Comparison of ENCODE assay signal across 1 cellular context in the genomic region with DNA sequence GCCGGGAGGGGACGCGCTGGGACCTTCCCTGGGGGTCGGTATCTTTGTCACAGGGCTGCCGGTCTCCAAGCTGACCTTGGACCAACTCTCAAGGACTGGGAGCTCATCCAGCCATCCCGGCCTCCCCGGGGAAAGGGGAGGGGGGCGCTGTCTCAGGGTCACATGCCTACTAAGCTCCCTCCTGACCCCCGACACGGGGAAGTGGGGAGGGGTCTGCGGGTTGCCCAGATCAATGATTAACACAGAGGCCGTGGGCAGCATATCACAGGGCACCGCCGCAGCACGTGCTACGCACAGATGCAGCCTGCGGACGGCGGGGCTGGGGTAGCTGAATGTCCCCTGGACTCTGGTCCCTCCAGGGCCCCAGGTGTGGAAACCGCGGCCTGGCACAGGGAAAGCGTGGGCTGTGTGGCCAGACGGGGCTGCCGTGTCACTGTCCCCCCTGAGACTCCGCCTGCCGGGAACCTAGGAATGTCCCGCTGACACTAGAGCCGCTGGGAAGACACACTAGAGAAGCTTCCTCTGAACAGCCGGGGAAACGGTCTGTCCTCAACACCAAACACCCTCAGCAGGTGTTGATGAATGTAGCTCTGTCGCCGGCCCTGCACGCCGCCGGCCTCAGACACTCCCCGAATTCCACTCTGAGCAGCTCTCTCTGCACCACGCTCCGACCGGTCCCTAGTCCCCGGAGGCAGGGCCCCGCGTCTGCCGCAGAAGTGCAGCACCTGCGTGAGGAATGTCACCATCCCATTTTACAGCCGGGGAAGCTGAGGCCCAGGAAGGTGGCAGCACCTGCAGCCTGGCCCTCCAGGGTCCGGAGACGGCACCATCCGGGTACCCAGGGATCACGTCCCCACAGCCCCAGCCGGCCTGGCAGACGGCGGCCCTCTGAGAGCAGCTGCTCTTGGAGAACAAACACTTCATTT.
TF ChIP-seq lines count a peak whose summit lies in the region.

No MANE protein-coding gene starts in this region.

TF ChIP-seq in HepG2, 621 proteins besides CTCF, POLR2A, EP300 and RAD21 (continued from another document and continues in another):
- TF ChIP-seq, protein P1, sequence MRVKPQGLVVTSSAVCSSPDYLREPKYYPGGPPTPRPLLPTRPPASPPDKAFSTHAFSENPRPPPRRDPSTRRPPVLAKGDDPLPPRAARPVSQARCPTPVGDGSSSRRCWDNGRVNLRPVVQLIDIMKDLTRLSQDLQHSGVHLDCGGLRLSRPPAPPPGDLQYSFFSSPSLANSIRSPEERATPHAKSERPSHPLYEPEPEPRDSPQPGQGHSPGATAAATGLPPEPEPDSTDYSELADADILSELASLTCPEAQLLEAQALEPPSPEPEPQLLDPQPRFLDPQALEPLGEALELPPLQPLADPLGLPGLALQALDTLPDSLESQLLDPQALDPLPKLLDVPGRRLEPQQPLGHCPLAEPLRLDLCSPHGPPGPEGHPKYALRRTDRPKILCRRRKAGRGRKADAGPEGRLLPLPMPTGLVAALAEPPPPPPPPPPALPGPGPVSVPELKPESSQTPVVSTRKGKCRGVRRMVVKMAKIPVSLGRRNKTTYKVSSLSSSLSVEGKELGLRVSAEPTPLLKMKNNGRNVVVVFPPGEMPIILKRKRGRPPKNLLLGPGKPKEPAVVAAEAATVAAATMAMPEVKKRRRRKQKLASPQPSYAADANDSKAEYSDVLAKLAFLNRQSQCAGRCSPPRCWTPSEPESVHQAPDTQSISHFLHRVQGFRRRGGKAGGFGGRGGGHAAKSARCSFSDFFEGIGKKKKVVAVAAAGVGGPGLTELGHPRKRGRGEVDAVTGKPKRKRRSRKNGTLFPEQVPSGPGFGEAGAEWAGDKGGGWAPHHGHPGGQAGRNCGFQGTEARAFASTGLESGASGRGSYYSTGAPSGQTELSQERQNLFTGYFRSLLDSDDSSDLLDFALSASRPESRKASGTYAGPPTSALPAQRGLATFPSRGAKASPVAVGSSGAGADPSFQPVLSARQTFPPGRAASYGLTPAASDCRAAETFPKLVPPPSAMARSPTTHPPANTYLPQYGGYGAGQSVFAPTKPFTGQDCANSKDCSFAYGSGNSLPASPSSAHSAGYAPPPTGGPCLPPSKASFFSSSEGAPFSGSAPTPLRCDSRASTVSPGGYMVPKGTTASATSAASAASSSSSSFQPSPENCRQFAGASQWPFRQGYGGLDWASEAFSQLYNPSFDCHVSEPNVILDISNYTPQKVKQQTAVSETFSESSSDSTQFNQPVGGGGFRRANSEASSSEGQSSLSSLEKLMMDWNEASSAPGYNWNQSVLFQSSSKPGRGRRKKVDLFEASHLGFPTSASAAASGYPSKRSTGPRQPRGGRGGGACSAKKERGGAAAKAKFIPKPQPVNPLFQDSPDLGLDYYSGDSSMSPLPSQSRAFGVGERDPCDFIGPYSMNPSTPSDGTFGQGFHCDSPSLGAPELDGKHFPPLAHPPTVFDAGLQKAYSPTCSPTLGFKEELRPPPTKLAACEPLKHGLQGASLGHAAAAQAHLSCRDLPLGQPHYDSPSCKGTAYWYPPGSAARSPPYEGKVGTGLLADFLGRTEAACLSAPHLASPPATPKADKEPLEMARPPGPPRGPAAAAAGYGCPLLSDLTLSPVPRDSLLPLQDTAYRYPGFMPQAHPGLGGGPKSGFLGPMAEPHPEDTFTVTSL (CRISPR knock-in tag; IDR thresholded peaks at IDR 0.05; ENCODE audit: borderline replicate concordance), result no peak
- TF ChIP-seq ZNF552 (CRISPR knock-in tag; IDR thresholded peaks at IDR 0.05; ENCODE audit: borderline replicate concordance) (peak; percentile 36; the same call in 1 of the 2 replicates), HIVEP1 (CRISPR knock-in tag; IDR thresholded peaks at IDR 0.05) (peak; percentile 74; the same call in 1 of the 2 replicates), HOXD1 (CRISPR knock-in tag; IDR thresholded peaks at IDR 0.05) (no peak), ZNF12 (CRISPR knock-in tag; IDR thresholded peaks at IDR 0.05) (no peak), MBD4 (IDR thresholded peaks at IDR 0.05; ENCODE audit: borderline replicate concordance, low read length) (no peak), KDM2A (CRISPR knock-in tag; IDR thresholded peaks at IDR 0.05; ENCODE audit: borderline replicate concordance, low read depth) (peak; percentile 59), ELF4 (CRISPR knock-in tag; IDR thresholded peaks at IDR 0.05; ENCODE audit: borderline replicate concordance) (no peak), FIP1L1 (IDR thresholded peaks at IDR 0.05; ENCODE audit: borderline replicate concordance, insufficient read depth, low read depth, low read length) (no peak), KAT7 (CRISPR knock-in tag; IDR thresholded peaks at IDR 0.05; ENCODE audit: borderline replicate concordance) (no peak), ZSCAN12 (CRISPR knock-in tag; IDR thresholded peaks at IDR 0.05) (no peak), SCMH1 (CRISPR knock-in tag; IDR thresholded peaks at IDR 0.05; ENCODE audit: borderline replicate concordance) (no peak), TCF7 (IDR thresholded peaks at IDR 0.05; ENCODE audit: low read depth) (peak; percentile 56; the same call in 1 of the 2 replicates), ETV5 (CRISPR knock-in tag; IDR thresholded peaks at IDR 0.05; ENCODE audit: borderline replicate concordance) (peak; percentile 23; the same call in 1 of the 2 replicates), ZNF749 (CRISPR knock-in tag; IDR thresholded peaks at IDR 0.05; ENCODE audit: borderline replicate concordance) (no peak), KLF13 (CRISPR knock-in tag; IDR thresholded peaks at IDR 0.05) (peak; percentile 26; the same call in 1 of the 2 replicates), ATAD3A (CRISPR knock-in tag; IDR thresholded peaks at IDR 0.05) (no peak), SOX5 (CRISPR knock-in tag; IDR thresholded peaks at IDR 0.05; ENCODE audit: borderline replicate concordance) (peak; percentile 47; the same call in 1 of the 2 replicates), RNF2 (conservative IDR thresholded peaks at IDR 0.05; ENCODE audit: low read depth) (0 out of 2 replicates have a peak, but pooled peaks have one; percentile 54), NFKB2 (CRISPR knock-in tag; IDR thresholded peaks at IDR 0.05; ENCODE audit: borderline replicate concordance) (0 out of 2 replicates have a peak, but pooled peaks have one; percentile 16), NKX3-1 (CRISPR knock-in tag; IDR thresholded peaks at IDR 0.05) (0 out of 2 replicates have a peak, but pooled peaks have one; percentile 12), NFATC3 (CRISPR knock-in tag; IDR thresholded peaks at IDR 0.05) (no peak), MYC (CRISPR knock-in tag; IDR thresholded peaks at IDR 0.05; ENCODE audit: borderline replicate concordance) (peak; percentile 91), TMF1 (CRISPR knock-in tag; IDR thresholded peaks at IDR 0.05; ENCODE audit: low read depth) (peak; percentile 26; the same call in 1 of the 2 replicates), KLF11 (CRISPR knock-in tag; IDR thresholded peaks at IDR 0.05) (no peak), ZNF263 (CRISPR knock-in tag; IDR thresholded peaks at IDR 0.05) (0 out of 2 replicates have a peak, but pooled peaks have one; percentile 12), CBX1 (IDR thresholded peaks at IDR 0.05; ENCODE audit: low read depth) (no peak), NFYB (CRISPR knock-in tag; IDR thresholded peaks at IDR 0.05) (peak; percentile 31)
- TF ChIP-seq, protein P2, sequence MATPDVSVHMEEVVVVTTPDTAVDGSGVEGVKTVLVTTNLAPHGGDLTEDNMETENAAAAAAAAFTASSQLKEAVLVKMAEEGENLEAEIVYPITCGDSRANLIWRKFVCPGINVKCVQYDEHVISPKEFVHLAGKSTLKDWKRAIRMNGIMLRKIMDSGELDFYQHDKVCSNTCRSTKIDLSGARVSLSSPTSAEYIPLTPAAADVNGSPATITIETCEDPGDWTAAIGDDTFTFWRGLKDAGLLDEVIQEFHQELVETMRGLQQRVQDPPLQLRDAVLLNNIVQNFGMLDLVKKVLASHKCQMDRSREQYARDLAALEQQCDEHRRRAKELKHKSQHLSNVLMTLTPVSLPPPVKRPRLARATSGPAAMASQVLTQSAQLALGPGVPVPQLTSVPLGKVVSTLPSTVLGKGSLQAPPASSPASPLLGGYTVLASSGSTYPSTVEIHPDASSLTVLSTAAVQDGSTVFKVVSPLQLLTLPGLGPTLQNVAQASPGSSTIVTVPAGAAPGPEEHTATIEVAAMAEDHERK (CRISPR knock-in tag; IDR thresholded peaks at IDR 0.05; ENCODE audit: low read depth), result 0 out of 2 replicates have a peak, but pooled peaks have one; percentile 31
- TF ChIP-seq, protein P3, sequence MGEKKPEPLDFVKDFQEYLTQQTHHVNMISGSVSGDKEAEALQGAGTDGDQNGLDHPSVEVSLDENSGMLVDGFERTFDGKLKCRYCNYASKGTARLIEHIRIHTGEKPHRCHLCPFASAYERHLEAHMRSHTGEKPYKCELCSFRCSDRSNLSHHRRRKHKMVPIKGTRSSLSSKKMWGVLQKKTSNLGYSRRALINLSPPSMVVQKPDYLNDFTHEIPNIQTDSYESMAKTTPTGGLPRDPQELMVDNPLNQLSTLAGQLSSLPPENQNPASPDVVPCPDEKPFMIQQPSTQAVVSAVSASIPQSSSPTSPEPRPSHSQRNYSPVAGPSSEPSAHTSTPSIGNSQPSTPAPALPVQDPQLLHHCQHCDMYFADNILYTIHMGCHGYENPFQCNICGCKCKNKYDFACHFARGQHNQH (CRISPR knock-in tag; IDR thresholded peaks at IDR 0.05), result no peak
- TF ChIP-seq, protein P4, sequence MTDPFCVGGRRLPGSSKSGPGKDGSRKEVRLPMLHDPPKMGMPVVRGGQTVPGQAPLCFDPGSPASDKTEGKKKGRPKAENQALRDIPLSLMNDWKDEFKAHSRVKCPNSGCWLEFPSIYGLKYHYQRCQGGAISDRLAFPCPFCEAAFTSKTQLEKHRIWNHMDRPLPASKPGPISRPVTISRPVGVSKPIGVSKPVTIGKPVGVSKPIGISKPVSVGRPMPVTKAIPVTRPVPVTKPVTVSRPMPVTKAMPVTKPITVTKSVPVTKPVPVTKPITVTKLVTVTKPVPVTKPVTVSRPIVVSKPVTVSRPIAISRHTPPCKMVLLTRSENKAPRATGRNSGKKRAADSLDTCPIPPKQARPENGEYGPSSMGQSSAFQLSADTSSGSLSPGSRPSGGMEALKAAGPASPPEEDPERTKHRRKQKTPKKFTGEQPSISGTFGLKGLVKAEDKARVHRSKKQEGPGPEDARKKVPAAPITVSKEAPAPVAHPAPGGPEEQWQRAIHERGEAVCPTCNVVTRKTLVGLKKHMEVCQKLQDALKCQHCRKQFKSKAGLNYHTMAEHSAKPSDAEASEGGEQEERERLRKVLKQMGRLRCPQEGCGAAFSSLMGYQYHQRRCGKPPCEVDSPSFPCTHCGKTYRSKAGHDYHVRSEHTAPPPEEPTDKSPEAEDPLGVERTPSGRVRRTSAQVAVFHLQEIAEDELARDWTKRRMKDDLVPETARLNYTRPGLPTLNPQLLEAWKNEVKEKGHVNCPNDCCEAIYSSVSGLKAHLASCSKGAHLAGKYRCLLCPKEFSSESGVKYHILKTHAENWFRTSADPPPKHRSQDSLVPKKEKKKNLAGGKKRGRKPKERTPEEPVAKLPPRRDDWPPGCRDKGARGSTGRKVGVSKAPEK (CRISPR knock-in tag; IDR thresholded peaks at IDR 0.05; ENCODE audit: borderline replicate concordance), result no peak
- TF ChIP-seq, protein P5, sequence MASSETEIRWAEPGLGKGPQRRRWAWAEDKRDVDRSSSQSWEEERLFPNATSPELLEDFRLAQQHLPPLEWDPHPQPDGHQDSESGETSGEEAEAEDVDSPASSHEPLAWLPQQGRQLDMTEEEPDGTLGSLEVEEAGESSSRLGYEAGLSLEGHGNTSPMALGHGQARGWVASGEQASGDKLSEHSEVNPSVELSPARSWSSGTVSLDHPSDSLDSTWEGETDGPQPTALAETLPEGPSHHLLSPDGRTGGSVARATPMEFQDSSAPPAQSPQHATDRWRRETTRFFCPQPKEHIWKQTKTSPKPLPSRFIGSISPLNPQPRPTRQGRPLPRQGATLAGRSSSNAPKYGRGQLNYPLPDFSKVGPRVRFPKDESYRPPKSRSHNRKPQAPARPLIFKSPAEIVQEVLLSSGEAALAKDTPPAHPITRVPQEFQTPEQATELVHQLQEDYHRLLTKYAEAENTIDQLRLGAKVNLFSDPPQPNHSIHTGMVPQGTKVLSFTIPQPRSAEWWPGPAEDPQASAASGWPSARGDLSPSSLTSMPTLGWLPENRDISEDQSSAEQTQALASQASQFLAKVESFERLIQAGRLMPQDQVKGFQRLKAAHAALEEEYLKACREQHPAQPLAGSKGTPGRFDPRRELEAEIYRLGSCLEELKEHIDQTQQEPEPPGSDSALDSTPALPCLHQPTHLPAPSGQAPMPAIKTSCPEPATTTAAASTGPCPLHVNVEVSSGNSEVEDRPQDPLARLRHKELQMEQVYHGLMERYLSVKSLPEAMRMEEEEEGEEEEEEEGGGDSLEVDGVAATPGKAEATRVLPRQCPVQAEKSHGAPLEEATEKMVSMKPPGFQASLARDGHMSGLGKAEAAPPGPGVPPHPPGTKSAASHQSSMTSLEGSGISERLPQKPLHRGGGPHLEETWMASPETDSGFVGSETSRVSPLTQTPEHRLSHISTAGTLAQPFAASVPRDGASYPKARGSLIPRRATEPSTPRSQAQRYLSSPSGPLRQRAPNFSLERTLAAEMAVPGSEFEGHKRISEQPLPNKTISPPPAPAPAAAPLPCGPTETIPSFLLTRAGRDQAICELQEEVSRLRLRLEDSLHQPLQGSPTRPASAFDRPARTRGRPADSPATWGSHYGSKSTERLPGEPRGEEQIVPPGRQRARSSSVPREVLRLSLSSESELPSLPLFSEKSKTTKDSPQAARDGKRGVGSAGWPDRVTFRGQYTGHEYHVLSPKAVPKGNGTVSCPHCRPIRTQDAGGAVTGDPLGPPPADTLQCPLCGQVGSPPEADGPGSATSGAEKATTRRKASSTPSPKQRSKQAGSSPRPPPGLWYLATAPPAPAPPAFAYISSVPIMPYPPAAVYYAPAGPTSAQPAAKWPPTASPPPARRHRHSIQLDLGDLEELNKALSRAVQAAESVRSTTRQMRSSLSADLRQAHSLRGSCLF (CRISPR knock-in tag; IDR thresholded peaks at IDR 0.05; ENCODE audit: borderline replicate concordance), result no peak
- TF ChIP-seq, protein P6, sequence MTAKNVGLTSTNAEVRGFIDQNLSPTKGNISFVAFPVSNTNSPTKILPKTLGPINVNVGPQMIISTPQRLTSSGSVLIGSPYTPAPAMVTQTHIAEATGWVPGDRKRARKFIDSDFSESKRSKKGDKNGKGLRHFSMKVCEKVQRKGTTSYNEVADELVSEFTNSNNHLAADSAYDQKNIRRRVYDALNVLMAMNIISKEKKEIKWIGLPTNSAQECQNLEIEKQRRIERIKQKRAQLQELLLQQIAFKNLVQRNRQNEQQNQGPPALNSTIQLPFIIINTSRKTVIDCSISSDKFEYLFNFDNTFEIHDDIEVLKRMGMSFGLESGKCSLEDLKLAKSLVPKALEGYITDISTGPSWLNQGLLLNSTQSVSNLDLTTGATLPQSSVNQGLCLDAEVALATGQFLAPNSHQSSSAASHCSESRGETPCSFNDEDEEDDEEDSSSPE (CRISPR knock-in tag; IDR thresholded peaks at IDR 0.05), result 0 out of 2 replicates have a peak, but pooled peaks have one; percentile 35
- TF ChIP-seq, protein P7, sequence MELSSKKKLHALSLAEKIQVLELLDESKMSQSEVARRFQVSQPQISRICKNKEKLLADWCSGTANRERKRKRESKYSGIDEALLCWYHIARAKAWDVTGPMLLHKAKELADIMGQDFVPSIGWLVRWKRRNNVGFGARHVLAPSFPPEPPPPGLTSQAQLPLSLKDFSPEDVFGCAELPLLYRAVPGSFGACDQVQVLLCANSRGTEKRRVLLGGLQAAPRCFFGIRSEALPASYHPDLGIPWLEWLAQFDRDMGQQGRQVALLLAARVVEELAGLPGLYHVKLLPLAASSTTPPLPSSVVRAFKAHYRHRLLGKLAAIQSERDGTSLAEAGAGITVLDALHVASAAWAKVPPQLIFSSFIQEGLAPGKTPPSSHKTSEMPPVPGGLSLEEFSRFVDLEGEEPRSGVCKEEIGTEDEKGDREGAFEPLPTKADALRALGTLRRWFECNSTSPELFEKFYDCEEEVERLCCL (CRISPR knock-in tag; IDR thresholded peaks at IDR 0.05; ENCODE audit: borderline replicate concordance), result no peak
